In the genomic region with DNA sequence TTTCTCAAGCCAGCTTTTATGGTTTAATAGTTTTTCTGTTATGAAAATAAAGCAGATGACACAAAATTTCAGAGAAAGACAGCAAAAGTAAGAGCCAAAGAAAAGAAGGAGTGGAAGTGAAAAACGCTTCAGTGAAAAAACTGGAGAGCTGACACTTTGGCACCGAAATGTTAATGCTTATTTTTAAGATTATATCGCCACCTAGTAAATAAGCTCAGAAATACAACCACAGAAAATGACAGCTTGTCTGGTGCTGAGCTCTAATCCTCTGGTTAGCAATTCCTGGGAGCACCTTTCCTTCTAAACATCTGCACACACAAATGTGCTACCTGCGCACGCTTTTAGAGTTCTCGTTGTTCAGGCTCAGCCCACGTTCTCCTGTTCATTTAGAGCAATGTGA, we compare ENCODE assay signal across 8 cellular contexts.
DNase-seq lines count a peak whose midpoint lies in the region; ATAC-seq, FAIRE-seq and TF ChIP-seq lines count a peak whose summit lies in the region.

No MANE protein-coding gene starts in this region.

- H3K4me3 ChIP-seq in astrocyte of the cerebellum (ENCODE audit: low read depth, low read length) = no peak overlapping the region
- H3K4me3 ChIP-seq in transverse colon = no peak overlapping the region

- H3K27ac Mint-ChIP-seq in activated CD4-positive, alpha-beta T cell treated with anti-CD3 and anti-CD28 coated beads, Interleukin-2, amount 10 ng/mL, durations not matched to agents 24 days and 14 days = no peak overlapping the region
- H3K27ac Mint-ChIP-seq in activated CD4-positive, alpha-beta T cell treated with anti-CD3 and anti-CD28 coated beads for 36 hours = no peak overlapping the region

- POLR2A ChIA-PET in activated CD4-positive, alpha-beta T cell treated with anti-CD3 and anti-CD28 coated beads for 36 hours (lab: Charles Lee) = interaction anchor here (0.7 kb wide), 1 partner anchor 640 kb away, joined by 6 read pairs; no protein-coding TSS in a partner anchor

- 19 to 29% methylated on average over 7 of the region's 7 CpGs for WGBS in transverse colon (ENCODE audit: low coverage in 1 of 2), 2 donors

- no peak overlapping the region for H3K27ac ChIP-seq in transverse colon

- no peak overlapping the region for H3K4me3 Mint-ChIP-seq in activated CD4-positive, alpha-beta T cell treated with anti-CD3 and anti-CD28 coated beads, Interleukin-2, amount 10 ng/mL, durations not matched to agents 24 days and 14 days
- no peak overlapping the region for H3K4me3 Mint-ChIP-seq in activated CD4-positive, alpha-beta T cell treated with anti-CD3 and anti-CD28 coated beads for 36 hours

- intact Hi-C loops in activated CD4-positive, alpha-beta T cell treated with anti-CD3 and anti-CD28 coated beads, Interleukin-2, amount 10 ng/mL, durations not matched to agents 24 days and 14 days (cut with micrococcal nuclease) = loop anchor here (1.0 to 5.0 kb wide), 2 partner anchors 307 to 734 kb away; no protein-coding TSS in a partner anchor
- intact Hi-C loops in activated CD4-positive, alpha-beta T cell treated with anti-CD3 and anti-CD28 coated beads for 36 hours (cut with DNase I, micrococcal nuclease) = loop anchor here (1.0 to 5.0 kb wide), 6 partner anchors 301 to 849 kb away; a partner anchor contains a TSS
- intact Hi-C loops in transverse colon (cut with DNase I; ENCODE audit: low total_unique reads) = loop anchor here (5.0 kb wide), 1 partner anchor 309 kb away; no protein-coding TSS in a partner anchor

- no peaks in the 10 kb centered on the region for H3K36me3 Mint-ChIP-seq in activated CD4-positive, alpha-beta T cell treated with anti-CD3 and anti-CD28 coated beads, Interleukin-2, amount 10 ng/mL, durations not matched to agents 24 days and 14 days (ENCODE audit: low read depth)
- no peaks in the 10 kb centered on the region for H3K36me3 Mint-ChIP-seq in activated CD4-positive, alpha-beta T cell treated with anti-CD3 and anti-CD28 coated beads for 36 hours (ENCODE audit: low read depth)

- no peak for ATAC-seq in activated CD4-positive, alpha-beta T cell treated with anti-CD3 and anti-CD28 coated beads for 36 hours
- peak; percentile 62 for ATAC-seq in HG02678 (IDR thresholded peaks at IDR 0.05; ENCODE audit: unreplicated experiment)

- no peak for TF ChIP-seq POLR2A in transverse colon (IDR thresholded peaks at IDR 0.05)

- H3K9me3 ChIP-seq in transverse colon = no peaks in the 10 kb centered on the region

- H3K36me3 ChIP-seq in transverse colon = no peaks in the 10 kb centered on the region

- FAIRE-seq in islet of Langerhans (lab: Jason Lieb, UNC) = peak; percentile 96

- CTCF ChIA-PET in activated CD4-positive, alpha-beta T cell treated with anti-CD3 and anti-CD28 coated beads for 36 hours (lab: Charles Lee) = interaction anchor here (0.6 to 6.4 kb wide), 21 partner anchors 10 to 871 kb away, joined by 3 to 99 read pairs (median 4); no protein-coding TSS in a partner anchor

- in situ Hi-C loops in astrocyte of the cerebellum (cut with HindIII; ENCODE audit: low sequenced_read_pairs) = loop anchor here (10.0 kb wide), 2 partner anchors 312 to 732 kb away; no protein-coding TSS in a partner anchor
- in situ Hi-C loops in transverse colon (cut with MboI; ENCODE audit: low pct_ligation_motif_present in 1 of 4, low pct_unique_long_range_greater_than_20kb in 1 of 4, low sequenced_read_pairs in 3 of 4) = loop anchor here (5.0 to 25.0 kb wide), 5 partner anchors 299 to 732 kb away; no protein-coding TSS in a partner anchor

- TF ChIP-seq CTCF in astrocyte of the cerebellum (IDR thresholded peaks at IDR 0.05; ENCODE audit: low read depth, low read length, missing control alignments) (peak; percentile 43), transverse colon (IDR thresholded peaks at IDR 0.05) (peak; percentile 31 to 48 (median 36))

- peaks cover 9% of the 10 kb centered on the region for H3K27me3 Mint-ChIP-seq in activated CD4-positive, alpha-beta T cell treated with anti-CD3 and anti-CD28 coated beads, Interleukin-2, amount 10 ng/mL, durations not matched to agents 24 days and 14 days
- peaks cover 6% of the 10 kb centered on the region for H3K27me3 Mint-ChIP-seq in activated CD4-positive, alpha-beta T cell treated with anti-CD3 and anti-CD28 coated beads for 36 hours

- H3K4me1 ChIP-seq in transverse colon = no peaks in the 10 kb centered on the region

- TF ChIP-seq EP300 in transverse colon (IDR thresholded peaks at IDR 0.05; ENCODE audit: low read depth) = no peak

- DNase-seq in activated CD4-positive, alpha-beta T cell treated with anti-CD3 and anti-CD28 coated beads, Interleukin-2, amount 10 ng/mL, durations not matched to agents 24 days and 14 days = peak; percentile 57
- DNase-seq in activated CD4-positive, alpha-beta T cell treated with anti-CD3 and anti-CD28 coated beads for 36 hours = no peak
- DNase-seq in NCI-H2196 (lab: John Stamatoyannopoulos, UW; ENCODE audit: unreplicated experiment) (peak; percentile 21), astrocyte of the cerebellum (ENCODE audit: low read depth) (peak; percentile 36), transverse colon (no peak)
- no peak for DNase-seq in stimulated activated CD4-positive, alpha-beta T cell treated with anti-CD3 and anti-CD28 coated beads, Interleukin-2, amount 100 ng/mL, for 48 hours

- H3K4me1 Mint-ChIP-seq in activated CD4-positive, alpha-beta T cell treated with anti-CD3 and anti-CD28 coated beads, Interleukin-2, amount 10 ng/mL, durations not matched to agents 24 days and 14 days = peaks cover 3% of the 10 kb centered on the region
- H3K4me1 Mint-ChIP-seq in activated CD4-positive, alpha-beta T cell treated with anti-CD3 and anti-CD28 coated beads for 36 hours = no peaks in the 10 kb centered on the region

- H3K27me3 ChIP-seq in transverse colon = no peaks in the 10 kb centered on the region

- no peaks in the 10 kb centered on the region for H3K9me3 Mint-ChIP-seq in activated CD4-positive, alpha-beta T cell treated with anti-CD3 and anti-CD28 coated beads, Interleukin-2, amount 10 ng/mL, durations not matched to agents 24 days and 14 days
- no peaks in the 10 kb centered on the region for H3K9me3 Mint-ChIP-seq in activated CD4-positive, alpha-beta T cell treated with anti-CD3 and anti-CD28 coated beads for 36 hours (ENCODE audit: low read depth)

Comparison
In these comparisons a context has a peak if more than half of its experiments do, and no peak if none do; other contexts are left out.
1. DNase-seq: peak in activated CD4-positive, alpha-beta T cell treated with anti-CD3 and anti-CD28 coated beads, Interleukin-2, amount 10 ng/mL, durations not matched to agents 24 days and 14 days (single experiment), NCI-H2196 (single experiment) and astrocyte of the cerebellum (single experiment); none in activated CD4-positive, alpha-beta T cell treated with anti-CD3 and anti-CD28 coated beads for 36 hours (single experiment), transverse colon (single experiment) and stimulated activated CD4-positive, alpha-beta T cell treated with anti-CD3 and anti-CD28 coated beads, Interleukin-2, amount 100 ng/mL, for 48 hours (0 of 2).